In genomic region chr19:49861127-49861526, GRCh38 we compare ENCODE assay signal across 1 cellular context.
TF ChIP-seq lines count a peak whose summit lies in the region.

No MANE protein-coding gene starts in this region.

TF ChIP-seq in H1, 55 proteins besides CTCF, POLR2A, EP300 and RAD21:
- TF ChIP-seq NRF1 (IDR thresholded peaks at IDR 0.05; ENCODE audit: low read depth, low read length) (no peak), TAF7 (optimal IDR thresholded peaks at IDR 0.05; ENCODE audit: borderline replicate concordance, low read depth, low read length) (peak; percentile 34), RXRA (IDR thresholded peaks at IDR 0.05; ENCODE audit: insufficient read depth, low read depth, low read length) (no peak), SP4 (IDR thresholded peaks at IDR 0.05; ENCODE audit: low read length) (peak; percentile 46; the same call in 1 of the 2 replicates), TBP (IDR thresholded peaks at IDR 0.05; ENCODE audit: low read depth, low read length) (no peak), NANOG (IDR thresholded peaks at IDR 0.05; ENCODE audit: insufficient read depth, low read depth, low read length, poor library complexity, severe bottlenecking) (no peak), POLR2AphosphoS5 (IDR thresholded peaks at IDR 0.05; ENCODE audit: low read depth, low read length) (peak; percentile 70; the same call in 1 of the 2 replicates), EZH2 (IDR thresholded peaks at IDR 0.05; ENCODE audit: low read depth, low read length, severe bottlenecking) (no peak)
TF ChIP-seq in H1: peak in this region for 3.
